In the genomic region with DNA sequence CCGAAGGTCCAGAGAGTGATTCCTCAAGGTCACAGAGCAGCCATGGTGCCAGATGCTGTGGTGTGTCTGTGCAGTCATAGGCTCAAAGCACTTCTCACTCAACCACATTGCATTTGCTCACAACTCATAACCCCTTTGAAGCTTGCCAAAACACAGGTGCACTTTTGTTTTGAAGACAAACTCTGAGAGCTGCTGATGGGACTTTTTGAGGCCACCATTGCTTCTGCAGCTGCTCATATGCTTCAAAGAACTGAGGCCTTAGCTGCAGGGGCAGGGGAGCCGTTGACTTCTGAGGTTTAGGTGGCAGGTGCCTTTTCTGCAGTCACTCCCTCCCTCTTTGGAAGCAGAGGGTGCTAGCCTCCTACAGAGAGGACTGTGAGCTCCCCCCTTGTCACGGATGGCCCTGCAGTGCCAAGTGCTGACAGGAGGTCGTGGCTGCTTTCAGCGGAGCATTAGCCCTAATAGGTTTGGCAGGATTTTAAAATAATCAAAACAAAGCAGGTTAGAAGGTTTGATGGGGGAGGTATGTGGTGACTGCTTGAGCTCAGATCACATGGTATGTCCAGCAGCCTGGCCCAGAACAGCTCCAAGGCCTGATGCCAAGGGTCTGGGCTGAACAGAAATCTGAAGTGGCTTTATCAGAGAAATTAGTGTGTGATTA, we compare ENCODE assay signal across 8 cellular contexts.
A peak's percentile ranks its signal among the peaks of the same experiment; 100 is the strongest.
DNase-seq lines count a peak whose midpoint lies in the region; ATAC-seq and TF ChIP-seq lines count a peak whose summit lies in the region.

No MANE protein-coding gene starts in this region.

- H3K27ac ChIP-seq in lung (ENCODE audit: low read depth in 1 of 2, low read length in 1 of 2) = no peak overlapping the region

- DNase-seq in NAMALWA (ENCODE audit: low spot score) (peak; percentile 96), lung (ENCODE audit: low spot score) (peak; percentile 61), H7 (no peak), SK-N-DZ (ENCODE audit: low spot score) (no peak), hypothalamus (lab: John Stamatoyannopoulos, UW) (no peak)
- peak; percentile 45 for DNase-seq in activated CD8-positive, alpha-beta memory T cell treated with anti-CD3 and anti-CD28 coated beads, Interleukin-2, amount 50 U/mL, for 4 hours

- no peaks in the 10 kb centered on the region for H3K9me3 ChIP-seq in lung (ENCODE audit: control insufficient read depth in 2 of 2, insufficient read depth in 1 of 2, low read length in 1 of 2)

- H3K36me3 ChIP-seq in lung (ENCODE audit: control insufficient read depth in 2 of 2, insufficient read depth in 2 of 2, low read length in 2 of 2) = no peaks in the 10 kb centered on the region
- H3K36me3 ChIP-seq in H7 (replicated peaks; ENCODE audit: control insufficient read depth, insufficient read depth, low read length) = no peaks in the 10 kb centered on the region

- peaks cover 0 to 7% of the 10 kb centered on the region in 2 donors for H3K4me1 ChIP-seq in lung (ENCODE audit: control insufficient read depth in 2 of 2, insufficient read depth in 2 of 2, low read length in 2 of 2)

- WGBS in lung, 2 donors = 52 to 67% methylated on average over 5 of the region's 5 CpGs

- no peak for TF ChIP-seq CTCF in lung (IDR thresholded peaks at IDR 0.05; ENCODE audit: control extremely low read depth, extremely low read depth)

- H3K4me3 ChIP-seq in lung (no peak overlapping the region), H7 (ENCODE audit: insufficient read depth, low read depth, low read length) (no peak overlapping the region)

- H3K27me3 ChIP-seq in lung (ENCODE audit: control insufficient read depth, insufficient read depth) = no peaks in the 10 kb centered on the region
- no peaks in the 10 kb centered on the region for H3K27me3 ChIP-seq in H7 (ENCODE audit: control insufficient read depth, insufficient read depth, low read length)

- peak; percentile 60 for ATAC-seq in GM18511 (IDR thresholded peaks at IDR 0.05; ENCODE audit: unreplicated experiment)
- ATAC-seq in lung (ENCODE audit: insufficient read depth, low FRiP score) = peak; percentile 31
- no peak for ATAC-seq in HG02840 (IDR thresholded peaks at IDR 0.05; ENCODE audit: low FRiP score, unreplicated experiment)

Comparison
In these comparisons a context has a peak if more than half of its experiments do, and no peak if none do; other contexts are left out.
1. DNase-seq: peak in NAMALWA (single experiment), activated CD8-positive, alpha-beta memory T cell treated with anti-CD3 and anti-CD28 coated beads, Interleukin-2, amount 50 U/mL, for 4 hours (single experiment) and lung (single experiment); none in H7 (single experiment), SK-N-DZ (single experiment) and hypothalamus (0 of 51).